Comparison of ENCODE assay signal across 10 cellular contexts in genomic region chr9:34588671-34589370, GRCh38. TPM values are rescaled to one million over a fixed set of nuclear protein-coding genes. Genes with fewer than 3 reads are reported as not detected.
DNase-seq lines count a peak whose midpoint lies in the region; ATAC-seq and TF ChIP-seq lines count a peak whose summit lies in the region.
"Had no signal": no experiment of that assay in that cellular context is flagged by ENCODE, and none has a peak within 500 bp of the region (broad histone marks: within the 10 kb centered on the region; RNA-seq: fewer than 3 reads in every experiment).

No MANE protein-coding gene starts in this region.

- TF ChIP-seq CTCF in activated B cell treated with CpG ODN at 0.5 μM for 24 hours (IDR thresholded peaks at IDR 0.05) (no peak), smooth muscle cell (IDR thresholded peaks at IDR 0.05; ENCODE audit: borderline replicate concordance, insufficient read depth, poor library complexity, severe bottlenecking) (no peak)

- H3K27me3 Mint-ChIP-seq in activated B cell treated with CpG ODN at 0.5 μM for 24 hours: peaks cover 76% of the 10 kb centered on the region

- peaks cover 46% of the 10 kb centered on the region for H3K4me1 Mint-ChIP-seq in activated B cell treated with CpG ODN at 0.5 μM for 24 hours

- ATAC-seq in activated B cell treated with CpG ODN at 0.5 μM for 24 hours (ENCODE audit: low read depth) (no peak), HG03439 (IDR thresholded peaks at IDR 0.05; ENCODE audit: unreplicated experiment) (no peak), GM18520 (IDR thresholded peaks at IDR 0.05; ENCODE audit: unreplicated experiment) (no peak)
- ATAC-seq: K562 had no signal

- DNase-seq in NCI-H1694 treated with DMSO at 0.1 percent for 48 hours (lab: John Stamatoyannopoulos, UW) (peak; percentile 12), NCI-H1694 (lab: John Stamatoyannopoulos, UW) (no peak), activated B cell treated with CpG ODN at 0.5 μM for 24 hours (no peak), smooth muscle cell (lab: John Stamatoyannopoulos, UW; ENCODE audit: unreplicated experiment) (no peak), HK-2 (ENCODE audit: unreplicated experiment) (no peak)

- 4% methylated on average over 49 of the region's 51 CpGs for WGBS in smooth muscle cell (ENCODE audit: low lambda C conversion rate)

- H3K9ac ChIP-seq in iPS-15b (ENCODE audit: low read depth, low read length) (no peak overlapping the region), smooth muscle cell (ENCODE audit: low read depth) (no peak overlapping the region)

- H3K36me3 ChIP-seq in iPS-15b (ENCODE audit: control insufficient read depth, insufficient read depth, low read length) (no peaks in the 10 kb centered on the region), smooth muscle cell (ENCODE audit: low read depth) (no peaks in the 10 kb centered on the region)

- H3K36me3 Mint-ChIP-seq in activated B cell treated with CpG ODN at 0.5 μM for 24 hours (ENCODE audit: low read depth): no peaks in the 10 kb centered on the region

- peak overlapping the region; percentile 50 for H3K4me3 Mint-ChIP-seq in activated B cell treated with CpG ODN at 0.5 μM for 24 hours

- H3K27ac Mint-ChIP-seq in activated B cell treated with CpG ODN at 0.5 μM for 24 hours: no peak overlapping the region

- H3K27ac ChIP-seq in smooth muscle cell (ENCODE audit: low read depth): no peak overlapping the region

- H4K20me1 ChIP-seq in smooth muscle cell (ENCODE audit: low read depth): no peaks in the 10 kb centered on the region

- H3K4me3 ChIP-seq in iPS-15b (ENCODE audit: low read depth, low read length) (peak overlapping the region; percentile 61), smooth muscle cell (peak overlapping the region; percentile 64)
- H3K4me3 ChIP-seq: K562 had no signal

- H2AFZ ChIP-seq in smooth muscle cell (ENCODE audit: low read depth): peak overlapping the region; percentile 43

- H3K4me2 ChIP-seq in smooth muscle cell: peak overlapping the region; percentile 92

- peaks cover 7% of the 10 kb centered on the region for H3F3A ChIP-seq in smooth muscle cell (ENCODE audit: low read depth)

- H3K27me3 ChIP-seq in iPS-15b (ENCODE audit: control insufficient read depth, insufficient read depth, low read length) (peaks cover 90% of the 10 kb centered on the region), smooth muscle cell (ENCODE audit: low read depth) (peaks cover 31% of the 10 kb centered on the region)

- peaks cover 47% of the 10 kb centered on the region for H3K79me2 ChIP-seq in smooth muscle cell (ENCODE audit: low read depth)

- H3K4me1 ChIP-seq in iPS-15b (ENCODE audit: control insufficient read depth, insufficient read depth, low read length) (peaks cover 34% of the 10 kb centered on the region), smooth muscle cell (ENCODE audit: low read depth) (peaks cover 13% of the 10 kb centered on the region)

- CTCF ChIA-PET in activated B cell treated with CpG ODN at 0.5 μM for 24 hours (lab: Charles Lee): no interaction called here

- POLR2A ChIA-PET in activated B cell treated with CpG ODN at 0.5 μM for 24 hours (lab: Charles Lee): no interaction called here

- intact Hi-C loops in activated B cell treated with CpG ODN at 0.5 μM for 24 hours (cut with micrococcal nuclease): no loop called here

- no peaks in the 10 kb centered on the region for H3K9me3 Mint-ChIP-seq in activated B cell treated with CpG ODN at 0.5 μM for 24 hours

- H3K9me3 ChIP-seq in iPS-15b (ENCODE audit: control insufficient read depth, insufficient read depth, low read length) (no peaks in the 10 kb centered on the region), smooth muscle cell (replicated peaks; ENCODE audit: low read depth) (no peaks in the 10 kb centered on the region)

RNA-seq across cellular contexts. Expression of gene CNTFR, which starts 0.7 kb away (rescaled TPM):
- not detected in 2 replicates for total RNA-seq in activated B cell treated with CpG ODN at 0.5 μM for 24 hours
- 4.3 and 8.6 TPM in 2 replicates for total RNA-seq in smooth muscle cell
- polyA plus RNA-seq in smooth muscle cell: 16.4 and 17.8 TPM in 2 replicates
- total RNA-seq: epithelial cell of proximal tubule, K562 had no signal
- polyA plus RNA-seq: K562 had no signal

RNA-seq across cellular contexts. Expression of gene RPP25L, which starts 23.1 kb away (rescaled TPM):
- total RNA-seq in activated B cell treated with CpG ODN at 0.5 μM for 24 hours (17.5 and 18.9 TPM in 2 replicates), smooth muscle cell (10.9 and 11.3 TPM in 2 replicates)
- polyA plus RNA-seq in smooth muscle cell: 20.9 and 27.5 TPM in 2 replicates

RNA-seq across cellular contexts. Expression of gene DCTN3, which starts 31.5 kb away (rescaled TPM):
- total RNA-seq in activated B cell treated with CpG ODN at 0.5 μM for 24 hours (63.9 and 64.3 TPM in 2 replicates), smooth muscle cell (76.4 and 87.6 TPM in 2 replicates)
- polyA plus RNA-seq in smooth muscle cell: 142 and 164 TPM in 2 replicates

RNA-seq across cellular contexts. Expression of gene ARID3C, which starts 40.0 kb away (rescaled TPM):
- total RNA-seq in activated B cell treated with CpG ODN at 0.5 μM for 24 hours: not detected in 2 replicates
- total RNA-seq in smooth muscle cell: not detected in 2 replicates
- 0.40 and 0.45 TPM in 2 replicates for polyA plus RNA-seq in smooth muscle cell
- total RNA-seq: epithelial cell of proximal tubule, K562 had no signal
- polyA plus RNA-seq: K562 had no signal

RNA-seq across cellular contexts. Expression of gene SIGMAR1, which starts 48.8 kb away (rescaled TPM):
- 27.2 TPM in 2 replicates for total RNA-seq in activated B cell treated with CpG ODN at 0.5 μM for 24 hours
- 99.6 and 105 TPM in 2 replicates for total RNA-seq in smooth muscle cell
- polyA plus RNA-seq in smooth muscle cell: 152 and 192 TPM in 2 replicates
